In genomic region chr4:114132830-114133229, GRCh38 we compare ENCODE assay signal across 8 cellular contexts.
DNase-seq lines count a peak whose midpoint lies in the region; ATAC-seq, FAIRE-seq and TF ChIP-seq lines count a peak whose summit lies in the region.

No MANE protein-coding gene starts in this region.

- FAIRE-seq in GM19239 (lab: Jason Lieb, UNC), result peak; percentile 44

- H2BK120ac ChIP-seq in IMR-90 (ENCODE audit: low read depth, low read length), result no peak overlapping the region

- no peak overlapping the region for H2AK9ac ChIP-seq in IMR-90 (replicated peaks; ENCODE audit: low read depth, low read length, poor library complexity)

- no peak overlapping the region for H3K18ac ChIP-seq in IMR-90 (ENCODE audit: low read depth, low read length)

- H3K4ac ChIP-seq in IMR-90 (ENCODE audit: low read depth, low read length), result no peak overlapping the region

- H4K20me1 ChIP-seq in IMR-90 (ENCODE audit: insufficient read depth, low read length), result no peaks in the 10 kb centered on the region

- H4K91ac ChIP-seq in IMR-90 (ENCODE audit: insufficient read depth, low read depth, low read length), result no peak overlapping the region

- no peak overlapping the region for H2BK20ac ChIP-seq in IMR-90 (ENCODE audit: low read depth, low read length)

- H3K56ac ChIP-seq in IMR-90 (ENCODE audit: extremely low read depth, insufficient read depth, low read length), result no peak overlapping the region

- BruUV-seq in IMR-90 (replicated peaks; lab: Mats Ljungman, UMichigan), result no TSS peak

- no peaks in the 10 kb centered on the region for H3K4me1 ChIP-seq in IMR-90 (ENCODE audit: control insufficient read depth, insufficient read depth, low read length)

- TF ChIP-seq RAD21 in IMR-90 (IDR thresholded peaks at IDR 0.05; ENCODE audit: low read length), result peak; percentile 23; the same call in 1 of the 2 replicates

- no peak overlapping the region for H3K9ac ChIP-seq in IMR-90 (ENCODE audit: low read depth, low read length)

- DNase-seq in AG09319 (ENCODE audit: extremely low read depth, low read depth) (no peak), GM19239 (ENCODE audit: insufficient read length, low spot score) (no peak), IMR-90 (no peak), epithelial cell of proximal tubule (ENCODE audit: low read depth) (no peak), NCI-H2029 (lab: John Stamatoyannopoulos, UW) (no peak), NCI-H187 (lab: John Stamatoyannopoulos, UW) (no peak), NCI-H1048 (lab: John Stamatoyannopoulos, UW) (no peak)

- CTCF ChIA-PET in IMR-90 (lab: Yijun Ruan, JAX), result no interaction called here

- TF ChIP-seq POLR2A in IMR-90 (IDR thresholded peaks at IDR 0.05; ENCODE audit: low read depth, low read length), result no peak

- H2AFZ ChIP-seq in IMR-90 (replicated peaks; ENCODE audit: low read length, poor library complexity), result no peak overlapping the region

- H3K4me2 ChIP-seq in IMR-90 (ENCODE audit: low read depth, low read length), result no peak overlapping the region

- no peak overlapping the region for H3K14ac ChIP-seq in IMR-90 (replicated peaks; ENCODE audit: low read depth, low read length)

- ATAC-seq in IMR-90 (ENCODE audit: low read depth) (no peak), GM21717 (IDR thresholded peaks at IDR 0.05; ENCODE audit: unreplicated experiment) (no peak)

- no peaks in the 10 kb centered on the region for H3K9me1 ChIP-seq in IMR-90 (ENCODE audit: insufficient read depth, low read length)

- H4K8ac ChIP-seq in IMR-90 (ENCODE audit: low read depth in 2 of 2, low read length in 2 of 2), result no peak overlapping the region; a peak in 1 of 4 replicates

- no peak overlapping the region for H2BK15ac ChIP-seq in IMR-90 (ENCODE audit: low read depth, low read length)

- H3K36me3 ChIP-seq in IMR-90 (ENCODE audit: control insufficient read depth, insufficient read depth, low read length), result no peaks in the 10 kb centered on the region

- H4K5ac ChIP-seq in IMR-90 (ENCODE audit: low read depth, low read length), result no peak overlapping the region

- no peak overlapping the region for H2AK5ac ChIP-seq in IMR-90 (ENCODE audit: low read depth, low read length)

- no peaks in the 10 kb centered on the region for H3K79me1 ChIP-seq in IMR-90 (ENCODE audit: low read depth in 1 of 2, low read length in 2 of 2)

- H3K9me3 ChIP-seq in IMR-90 (ENCODE audit: control insufficient read depth, insufficient read depth, low read length), result no peaks in the 10 kb centered on the region

- no peak overlapping the region for H3K23ac ChIP-seq in IMR-90 (ENCODE audit: low read depth, low read length)

- dilution Hi-C loops in IMR-90 (cut with HindIII; ENCODE audit: low sequenced_read_pairs, unreplicated experiment), result no loop called here

- in situ Hi-C loops in IMR-90 (cut with MboI; ENCODE audit: low sequenced_read_pairs), result no loop called here

- POLR2A ChIA-PET in IMR-90 (lab: Charles Lee; ENCODE audit: unreplicated experiment), result no interaction called here

- TF ChIP-seq CTCF in AG09319 (IDR thresholded peaks at IDR 0.05; ENCODE audit: low read depth, low read length) (peak; percentile 11), IMR-90 (conservative IDR thresholded peaks at IDR 0.05; ENCODE audit: low read depth, low read length) (0 out of 2 replicates have a peak, but pooled peaks have one; percentile 19), epithelial cell of proximal tubule (conservative IDR thresholded peaks at IDR 0.05; ENCODE audit: low read depth, low read length) (peak; percentile 37)

- no peaks in the 10 kb centered on the region for H3K27me3 ChIP-seq in IMR-90 (ENCODE audit: control insufficient read depth, insufficient read depth, low read length)

- H3K27ac ChIP-seq in IMR-90 (ENCODE audit: insufficient read depth, low read length), result no peak overlapping the region

- no peak overlapping the region for H2BK5ac ChIP-seq in IMR-90 (ENCODE audit: low read depth, low read length, poor library complexity, severe bottlenecking)

- H3K4me3 ChIP-seq in IMR-90 (ENCODE audit: insufficient read depth, low read depth, low read length) (no peak overlapping the region), epithelial cell of proximal tubule (ENCODE audit: low read depth, low read length) (no peak overlapping the region)

- intact Hi-C loops in IMR-90 (cut with micrococcal nuclease), result no loop called here

- WGBS in IMR-90 (ENCODE audit: extremely low coverage in 2 of 2, insufficient read length in 1 of 2), 2 experiments, result no CpG with 5 or more reads among the region's 2 CpGs

TF ChIP-seq in IMR-90, 13 proteins besides CTCF, POLR2A, EP300 and RAD21:
- TF ChIP-seq SMC3 (IDR thresholded peaks at IDR 0.05; ENCODE audit: low read depth, low read length) (no peak), CEBPB (IDR thresholded peaks at IDR 0.05; ENCODE audit: low read depth, low read length) (no peak), NFE2L2 (IDR thresholded peaks at IDR 0.05; ENCODE audit: low read depth, low read length) (no peak), FOS (IDR thresholded peaks at IDR 0.05; ENCODE audit: low read depth, low read length) (no peak), MAFK (IDR thresholded peaks at IDR 0.05; ENCODE audit: low read depth, low read length) (no peak), BHLHE40 (IDR thresholded peaks at IDR 0.05; ENCODE audit: low read depth, low read length) (no peak), ELK1 (IDR thresholded peaks at IDR 0.05; ENCODE audit: borderline replicate concordance, low read depth, low read length) (no peak), MXI1 (IDR thresholded peaks at IDR 0.05; ENCODE audit: borderline replicate concordance, low read depth, low read length) (no peak), CHD1 (IDR thresholded peaks at IDR 0.05; ENCODE audit: low read depth, low read length) (no peak), MAZ (IDR thresholded peaks at IDR 0.05; ENCODE audit: borderline replicate concordance, low read depth, low read length) (no peak), RFX5 (IDR thresholded peaks at IDR 0.05; ENCODE audit: low read depth, low read length) (no peak), RCOR1 (IDR thresholded peaks at IDR 0.05; ENCODE audit: insufficient replicate concordance, low read length) (no peak)
- TF ChIP-seq, protein P1, sequence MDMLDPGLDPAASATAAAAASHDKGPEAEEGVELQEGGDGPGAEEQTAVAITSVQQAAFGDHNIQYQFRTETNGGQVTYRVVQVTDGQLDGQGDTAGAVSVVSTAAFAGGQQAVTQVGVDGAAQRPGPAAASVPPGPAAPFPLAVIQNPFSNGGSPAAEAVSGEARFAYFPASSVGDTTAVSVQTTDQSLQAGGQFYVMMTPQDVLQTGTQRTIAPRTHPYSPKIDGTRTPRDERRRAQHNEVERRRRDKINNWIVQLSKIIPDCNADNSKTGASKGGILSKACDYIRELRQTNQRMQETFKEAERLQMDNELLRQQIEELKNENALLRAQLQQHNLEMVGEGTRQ (IDR thresholded peaks at IDR 0.05; ENCODE audit: low read depth, low read length), result no peak
